ENCODE assay signal across 17 cellular contexts in the genomic region with DNA sequence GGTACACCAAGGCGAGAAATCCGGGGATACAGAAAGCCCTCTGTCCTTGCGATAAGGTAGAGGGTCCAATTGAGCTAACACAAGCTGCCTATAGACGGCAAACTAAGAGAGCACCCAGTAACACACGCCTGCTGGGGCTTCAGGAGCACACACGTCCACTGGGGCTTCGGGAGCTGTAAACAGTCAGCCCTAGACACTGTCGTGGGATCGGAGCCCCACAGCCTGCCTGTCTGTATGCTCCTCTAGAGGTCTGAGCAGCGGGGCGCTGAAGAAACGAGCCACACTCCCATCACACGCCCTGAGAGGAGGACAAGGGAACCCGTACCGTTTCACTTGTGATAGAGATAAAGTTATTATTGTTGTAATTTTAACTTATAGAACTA. TPM values are rescaled to one million over a fixed set of nuclear protein-coding genes. Genes with fewer than 3 reads are reported as not detected.
DNase-seq lines count a peak whose midpoint lies in the region; ATAC-seq, FAIRE-seq and TF ChIP-seq lines count a peak whose summit lies in the region.
"Had no signal": no experiment of that assay in that cellular context is flagged by ENCODE, and none has a peak within 500 bp of the region (broad histone marks: within the 10 kb centered on the region; RNA-seq: fewer than 3 reads in every experiment).

No MANE protein-coding gene starts in this region.

- no peak overlapping the region for H3K4me2 ChIP-seq in astrocyte (ENCODE audit: low read length)

- H4K20me1 ChIP-seq in astrocyte (ENCODE audit: insufficient read depth, low read length), result no peaks in the 10 kb centered on the region

- H3K9me3 Mint-ChIP-seq in astrocyte (ENCODE audit: unreplicated experiment), result no peaks in the 10 kb centered on the region

- H3K36me3 Mint-ChIP-seq in astrocyte (ENCODE audit: low read depth, unreplicated experiment), result no peaks in the 10 kb centered on the region

- no peaks in the 10 kb centered on the region for H3K36me3 ChIP-seq in astrocyte (ENCODE audit: insufficient read depth, low read length)
- H3K36me3 ChIP-seq: WERI-Rb-1 had no signal

- H3K79me2 ChIP-seq in astrocyte (ENCODE audit: insufficient read depth, low read length), result no peaks in the 10 kb centered on the region

- no peaks in the 10 kb centered on the region for H3K4me1 ChIP-seq in astrocyte (ENCODE audit: insufficient read depth, low read length)

- H3K9ac ChIP-seq in astrocyte (ENCODE audit: low read length), result no peak overlapping the region

- peak; percentile 45 for DNase-seq in NCI-H2227 (lab: John Stamatoyannopoulos, UW; ENCODE audit: unreplicated experiment)
- no peak for DNase-seq in astrocyte (ENCODE audit: low read depth)
- peak; percentile 76 for DNase-seq in superior temporal gyrus (ENCODE audit: extremely low spot score)
- no peak for DNase-seq in activated CD4-positive, alpha-beta T cell treated with anti-CD3 and anti-CD28 coated beads, Interleukin-2, amount 50 U/mL, for 48 hours
- no peak for DNase-seq in left lobe of liver (ENCODE audit: low spot score)
- no peak for DNase-seq in D721Med (ENCODE audit: insufficient read length, low spot score)
- no peak for DNase-seq in NCI-H2107 (lab: John Stamatoyannopoulos, UW)
- DNase-seq: activated effector memory CD4-positive, alpha-beta T cell treated with Interleukin-2 at 50 U/mL for 16 hours; DMS79; effector CD8-positive, alpha-beta T cell; KG1; NCI-H1105 treated with DMSO at 0.1 percent for 48 hours; WERI-Rb-1 had no signal

- H3K4me1 Mint-ChIP-seq in astrocyte (ENCODE audit: low read depth, unreplicated experiment), result peaks cover 5% of the 10 kb centered on the region

- H3K9me3 ChIP-seq in astrocyte (ENCODE audit: insufficient read depth, low read depth, low read length), result no peaks in the 10 kb centered on the region

- H3K27me3 ChIP-seq in astrocyte (ENCODE audit: insufficient read depth, low read length) (no peaks in the 10 kb centered on the region), layer of hippocampus (ENCODE audit: control insufficient read depth, insufficient read depth, low read length) (no peaks in the 10 kb centered on the region)

- FAIRE-seq in astrocyte (lab: Jason Lieb, UNC) (no peak), D721Med (lab: Jason Lieb, UNC) (no peak)
- FAIRE-seq: H54 had no signal

- no peak overlapping the region for H3K4me3 Mint-ChIP-seq in astrocyte (ENCODE audit: unreplicated experiment)

- TF ChIP-seq CTCF in astrocyte (IDR thresholded peaks at IDR 0.05; ENCODE audit: insufficient read depth, low read depth, low read length), result no peak
- no peak for TF ChIP-seq CTCF in D721Med (IDR thresholded peaks at IDR 0.05; ENCODE audit: insufficient read depth, missing control alignments)

- peak overlapping the region; percentile 64 for H2AFZ ChIP-seq in astrocyte (ENCODE audit: low read depth, low read length)

- H3K4me3 ChIP-seq in astrocyte (ENCODE audit: insufficient read depth, low read depth, low read length), result no peak overlapping the region
- H3K4me3 ChIP-seq: lung had no signal

- no peak for ATAC-seq in left lobe of liver

- no peak overlapping the region for H3K27ac Mint-ChIP-seq in astrocyte (ENCODE audit: unreplicated experiment)

- no peaks in the 10 kb centered on the region for H3K27me3 Mint-ChIP-seq in astrocyte (ENCODE audit: low read depth, unreplicated experiment)

- no peak overlapping the region for H3K27ac ChIP-seq in astrocyte (ENCODE audit: low read depth, low read length)
- peak overlapping the region; percentile 98 for H3K27ac ChIP-seq in layer of hippocampus (ENCODE audit: low read depth, low read length)
- H3K27ac ChIP-seq: WERI-Rb-1 had no signal

RNA-seq across cellular contexts. Expression of gene SAMMSON, which starts 0.5 kb away (rescaled TPM):
- total RNA-seq in astrocyte, result not detected in 2 replicates
- total RNA-seq in left lobe of liver, result not detected
- total RNA-seq: activated CD8-positive, alpha-beta memory T cell treated with anti-CD3 and anti-CD28 coated beads for 36 hours had no signal

Comparison
In these comparisons a context has a peak if more than half of its experiments do, and no peak if none do; other contexts are left out.
1. DNase-seq: peak in NCI-H2227 (single experiment) and superior temporal gyrus (single experiment); none in astrocyte (single experiment), activated CD4-positive, alpha-beta T cell treated with anti-CD3 and anti-CD28 coated beads, Interleukin-2, amount 50 U/mL, for 48 hours (0 of 2), left lobe of liver (single experiment), D721Med (single experiment) and NCI-H2107 (single experiment).